Comparison of ENCODE assay signal across 1 cellular context in the genomic region with DNA sequence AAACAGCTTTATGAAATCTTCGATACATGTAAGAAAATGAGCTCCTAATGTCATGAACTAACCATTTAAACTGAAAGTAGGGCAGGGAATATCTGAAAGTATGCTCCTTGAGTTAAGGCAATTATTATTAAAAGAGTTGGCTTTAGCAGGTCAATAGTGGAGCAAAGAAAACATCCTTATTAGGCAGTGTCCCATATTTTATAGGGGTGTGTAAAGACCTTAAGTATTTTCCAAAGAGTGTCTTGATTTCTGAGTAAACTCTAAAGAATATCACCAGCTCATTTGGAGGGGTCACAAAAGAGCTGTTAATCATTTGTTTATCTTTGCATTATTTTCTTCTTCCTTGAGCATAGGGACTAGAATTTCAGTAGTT.
TF ChIP-seq lines count a peak whose summit lies in the region.

No MANE protein-coding gene starts in this region.

TF ChIP-seq in WTC11, 78 proteins besides CTCF, POLR2A, EP300 and RAD21:
- TF ChIP-seq, protein P1, sequence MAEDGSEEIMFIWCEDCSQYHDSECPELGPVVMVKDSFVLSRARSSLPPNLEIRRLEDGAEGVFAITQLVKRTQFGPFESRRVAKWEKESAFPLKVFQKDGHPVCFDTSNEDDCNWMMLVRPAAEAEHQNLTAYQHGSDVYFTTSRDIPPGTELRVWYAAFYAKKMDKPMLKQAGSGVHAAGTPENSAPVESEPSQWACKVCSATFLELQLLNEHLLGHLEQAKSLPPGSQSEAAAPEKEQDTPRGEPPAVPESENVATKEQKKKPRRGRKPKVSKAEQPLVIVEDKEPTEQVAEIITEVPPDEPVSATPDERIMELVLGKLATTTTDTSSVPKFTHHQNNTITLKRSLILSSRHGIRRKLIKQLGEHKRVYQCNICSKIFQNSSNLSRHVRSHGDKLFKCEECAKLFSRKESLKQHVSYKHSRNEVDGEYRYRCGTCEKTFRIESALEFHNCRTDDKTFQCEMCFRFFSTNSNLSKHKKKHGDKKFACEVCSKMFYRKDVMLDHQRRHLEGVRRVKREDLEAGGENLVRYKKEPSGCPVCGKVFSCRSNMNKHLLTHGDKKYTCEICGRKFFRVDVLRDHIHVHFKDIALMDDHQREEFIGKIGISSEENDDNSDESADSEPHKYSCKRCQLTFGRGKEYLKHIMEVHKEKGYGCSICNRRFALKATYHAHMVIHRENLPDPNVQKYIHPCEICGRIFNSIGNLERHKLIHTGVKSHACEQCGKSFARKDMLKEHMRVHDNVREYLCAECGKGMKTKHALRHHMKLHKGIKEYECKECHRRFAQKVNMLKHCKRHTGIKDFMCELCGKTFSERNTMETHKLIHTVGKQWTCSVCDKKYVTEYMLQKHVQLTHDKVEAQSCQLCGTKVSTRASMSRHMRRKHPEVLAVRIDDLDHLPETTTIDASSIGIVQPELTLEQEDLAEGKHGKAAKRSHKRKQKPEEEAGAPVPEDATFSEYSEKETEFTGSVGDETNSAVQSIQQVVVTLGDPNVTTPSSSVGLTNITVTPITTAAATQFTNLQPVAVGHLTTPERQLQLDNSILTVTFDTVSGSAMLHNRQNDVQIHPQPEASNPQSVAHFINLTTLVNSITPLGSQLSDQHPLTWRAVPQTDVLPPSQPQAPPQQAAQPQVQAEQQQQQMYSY (CRISPR knock-in tag; IDR thresholded peaks at IDR 0.05), result no peak
- no peak for TF ChIP-seq MXD4 (CRISPR knock-in tag; IDR thresholded peaks at IDR 0.05; ENCODE audit: borderline replicate concordance)
